In the genomic region with DNA sequence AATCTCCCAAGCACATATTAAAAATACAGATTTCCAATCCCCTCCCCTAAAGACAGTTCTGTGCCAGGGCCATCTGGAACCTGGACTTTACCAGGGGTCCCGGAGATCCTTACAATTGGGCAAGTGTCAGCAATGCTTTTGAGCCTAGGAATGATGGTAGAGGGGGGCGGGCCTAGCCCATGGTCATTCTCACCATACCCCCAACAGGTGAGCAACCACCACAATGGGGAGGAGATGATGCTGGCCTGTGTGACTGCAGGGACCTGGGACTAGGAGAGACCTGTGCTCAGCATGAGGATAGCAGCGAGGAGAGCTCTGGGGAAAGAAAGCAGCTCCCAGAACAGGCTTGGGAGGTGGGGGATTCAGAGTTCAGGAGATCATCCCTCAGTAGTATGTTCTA, we compare ENCODE assay signal across 29 cellular contexts. TPM values are rescaled to one million over a fixed set of nuclear protein-coding genes. Genes with fewer than 3 reads are reported as not detected.
DNase-seq lines count a peak whose midpoint lies in the region; ATAC-seq and TF ChIP-seq lines count a peak whose summit lies in the region.
"Had no signal": no experiment of that assay in that cellular context is flagged by ENCODE, and none has a peak within 500 bp of the region (broad histone marks: within the 10 kb centered on the region; RNA-seq: fewer than 3 reads in every experiment).

No MANE protein-coding gene starts in this region.

- TF ChIP-seq CTCF in left ventricle myocardium inferior (IDR thresholded peaks at IDR 0.05; ENCODE audit: borderline replicate concordance) (no peak), esophagus muscularis mucosa (IDR thresholded peaks at IDR 0.05) (no peak), smooth muscle cell (IDR thresholded peaks at IDR 0.05; ENCODE audit: borderline replicate concordance, insufficient read depth, poor library complexity, severe bottlenecking) (no peak), vagina (IDR thresholded peaks at IDR 0.05) (no peak)

- TF ChIP-seq EP300 in esophagus muscularis mucosa (IDR thresholded peaks at IDR 0.05): no peak

- no peaks in the 10 kb centered on the region for H3K79me2 ChIP-seq in smooth muscle cell (ENCODE audit: low read depth)

- peaks cover 11% of the 10 kb centered on the region in 2 donors for H3K27me3 Mint-ChIP-seq in CD4-positive, alpha-beta memory T cell

- POLR2A ChIA-PET in CD4-positive, alpha-beta memory T cell (lab: Charles Lee; ENCODE audit: partially characterized antibody): no interaction called here

- peak overlapping the region in 1 of 7 donors; percentile 36 for H3K27ac Mint-ChIP-seq in CD4-positive, alpha-beta memory T cell
- H3K27ac Mint-ChIP-seq: activated naive CD8-positive, alpha-beta T cell treated with anti-CD3 and anti-CD28 coated beads for 36 hours; activated T-helper 17 cell treated with anti-CD3 and anti-CD28 coated beads, Interleukin-2, amount 50 U/mL, for 72 hours; B cell; T-cell had no signal

- H3F3A ChIP-seq in smooth muscle cell (ENCODE audit: low read depth): peaks cover 7% of the 10 kb centered on the region

- no peaks in the 10 kb centered on the region for H3K36me3 ChIP-seq in left ventricle myocardium inferior
- no peaks in the 10 kb centered on the region for H3K36me3 ChIP-seq in esophagus muscularis mucosa
- H3K36me3 ChIP-seq in smooth muscle cell (ENCODE audit: low read depth): no peaks in the 10 kb centered on the region
- no peaks in the 10 kb centered on the region for H3K36me3 ChIP-seq in vagina
- H3K36me3 ChIP-seq in CD4-positive, alpha-beta memory T cell (ENCODE audit: insufficient read depth, low read length): no peaks in the 10 kb centered on the region
- H3K36me3 ChIP-seq: Peyer's patch, prostate gland, SJCRH30 had no signal

- WGBS in esophagus muscularis mucosa: 89% methylated on average over 3 of the region's 3 CpGs
- WGBS in smooth muscle cell (ENCODE audit: low lambda C conversion rate): 97% methylated on average over 3 of the region's 3 CpGs

- H3K4me3 ChIP-seq in left ventricle myocardium inferior: no peak overlapping the region
- H3K4me3 ChIP-seq in esophagus muscularis mucosa: no peak overlapping the region
- H3K4me3 ChIP-seq in smooth muscle cell: no peak overlapping the region
- H3K4me3 ChIP-seq in vagina: no peak overlapping the region
- H3K4me3 ChIP-seq in CD4-positive, alpha-beta memory T cell (ENCODE audit: low read length in 2 of 2): no peak overlapping the region
- H3K4me3 ChIP-seq: Peyer's patch, prostate gland, SJCRH30, skin epidermis, testis had no signal

- H3K9ac ChIP-seq in smooth muscle cell (ENCODE audit: low read depth): no peak overlapping the region
- H3K9ac ChIP-seq: KMS-11 had no signal

- H4K20me1 ChIP-seq in smooth muscle cell (ENCODE audit: low read depth): no peaks in the 10 kb centered on the region

- CTCF ChIA-PET in CD4-positive, alpha-beta memory T cell (lab: Charles Lee; ENCODE audit: partially characterized antibody): no interaction called here

- no peaks in the 10 kb centered on the region for H3K9me3 Mint-ChIP-seq in CD4-positive, alpha-beta memory T cell
- H3K9me3 Mint-ChIP-seq: activated T-helper 17 cell treated with anti-CD3 and anti-CD28 coated beads, Interleukin-2, amount 50 U/mL, for 72 hours; neural crest cell; T-cell had no signal

- intact Hi-C loops in left ventricle myocardium inferior (cut with micrococcal nuclease): no loop called here
- intact Hi-C loops in Right ventricle myocardium inferior (cut with DNase I): loop anchor here (5.0 kb wide), 1 partner anchor 45 kb away; no protein-coding TSS in a partner anchor
- intact Hi-C loops in esophagus muscularis mucosa (cut with DNase I): no loop called here
- intact Hi-C loops in vagina (cut with DNase I): no loop called here
- intact Hi-C loops in CD4-positive, alpha-beta memory T cell (cut with micrococcal nuclease): no loop called here

- no peaks in the 10 kb centered on the region for H3K4me1 Mint-ChIP-seq in CD4-positive, alpha-beta memory T cell
- H3K4me1 Mint-ChIP-seq: activated naive CD8-positive, alpha-beta T cell treated with anti-CD3 and anti-CD28 coated beads for 36 hours; activated T-helper 17 cell treated with anti-CD3 and anti-CD28 coated beads, Interleukin-2, amount 50 U/mL, for 72 hours; B cell; T-cell had no signal

- DNase-seq in left ventricle myocardium inferior (no peak), Right ventricle myocardium inferior (ENCODE audit: missing footprints) (no peak), esophagus muscularis mucosa (ENCODE audit: extremely low spot score) (no peak), smooth muscle cell (lab: John Stamatoyannopoulos, UW; ENCODE audit: unreplicated experiment) (no peak), vagina (ENCODE audit: extremely low spot score in 2 of 2) (no peak), LoVo (ENCODE audit: low spot score) (no peak), dermis blood vessel endothelial cell (no peak)
- DNase-seq in CD4-positive, alpha-beta memory T cell: no peak
- DNase-seq: activated CD4-positive, alpha-beta T cell treated with anti-CD3 and anti-CD28 coated beads, Interleukin-2, amount 50 U/mL, for 4 hours; activated CD4-positive, CD25-positive, alpha-beta regulatory T cell; activated CD8-positive, alpha-beta memory T cell treated with anti-CD3 and anti-CD28 coated beads, Interleukin-2, amount 50 U/mL, for 4 hours; activated naive CD8-positive, alpha-beta T cell treated with anti-CD3 and anti-CD28 coated beads for 36 hours; COR-L47; effector CD8-positive, alpha-beta T cell; erythroblast; foreskin melanocyte; GF-D8; NCI-H2171 treated with DMSO at 0.1 percent for 48 hours; NCI-H526 treated with DMSO at 0.1 percent for 48 hours; SJCRH30; T-cell; testis had no signal

- H3K4me3 Mint-ChIP-seq in CD4-positive, alpha-beta memory T cell: no peak overlapping the region
- H3K4me3 Mint-ChIP-seq: activated naive CD8-positive, alpha-beta T cell treated with anti-CD3 and anti-CD28 coated beads for 36 hours; activated T-helper 17 cell treated with anti-CD3 and anti-CD28 coated beads, Interleukin-2, amount 50 U/mL, for 72 hours; B cell; neural crest cell; T-cell had no signal

- no peak for ATAC-seq in Right ventricle myocardium inferior
- ATAC-seq: activated T-helper 17 cell treated with anti-CD3 and anti-CD28 coated beads, Interleukin-2, amount 50 U/mL, for 72 hours; T-cell had no signal

- H3K27ac ChIP-seq in left ventricle myocardium inferior (replicated peaks) (peak overlapping the region; percentile 80), esophagus muscularis mucosa (replicated peaks in 1 of 4) (peak overlapping the region; percentile 50 to 83 (median 74)), smooth muscle cell (ENCODE audit: low read depth) (peak overlapping the region; percentile 97), vagina (peak overlapping the region; percentile 75)
- H3K27ac ChIP-seq in CD4-positive, alpha-beta memory T cell (ENCODE audit: low read depth, low read length): no peak overlapping the region
- H3K27ac ChIP-seq: KMS-11, prostate gland, SJCRH30, testis had no signal

- H2AFZ ChIP-seq in smooth muscle cell (ENCODE audit: low read depth): no peak overlapping the region

- peaks cover 24% of the 10 kb centered on the region for H3K4me1 ChIP-seq in left ventricle myocardium inferior
- peaks cover 23 to 42% (median 33%) of the 10 kb centered on the region in 4 donors for H3K4me1 ChIP-seq in esophagus muscularis mucosa
- peaks cover 6% of the 10 kb centered on the region for H3K4me1 ChIP-seq in smooth muscle cell (ENCODE audit: low read depth)
- H3K4me1 ChIP-seq in vagina: peaks cover 28% of the 10 kb centered on the region
- no peaks in the 10 kb centered on the region for H3K4me1 ChIP-seq in CD4-positive, alpha-beta memory T cell (ENCODE audit: insufficient read depth, low read length)
- H3K4me1 ChIP-seq: Peyer's patch, SJCRH30, testis had no signal

- H3K4me2 ChIP-seq in smooth muscle cell: no peak overlapping the region
- H3K4me2 ChIP-seq: KMS-11 had no signal

- H3K9me3 ChIP-seq in left ventricle myocardium inferior (replicated peaks) (no peaks in the 10 kb centered on the region), esophagus muscularis mucosa (no peaks in the 10 kb centered on the region), smooth muscle cell (replicated peaks; ENCODE audit: low read depth) (no peaks in the 10 kb centered on the region), vagina (no peaks in the 10 kb centered on the region)
- H3K9me3 ChIP-seq in CD4-positive, alpha-beta memory T cell (ENCODE audit: control insufficient read depth in 1 of 2, low read length in 2 of 2): no peaks in the 10 kb centered on the region
- H3K9me3 ChIP-seq: Peyer's patch, prostate gland, SJCRH30, testis had no signal

- no peaks in the 10 kb centered on the region for H3K27me3 ChIP-seq in left ventricle myocardium inferior (ENCODE audit: low read depth)
- H3K27me3 ChIP-seq in esophagus muscularis mucosa: no peaks in the 10 kb centered on the region
- no peaks in the 10 kb centered on the region for H3K27me3 ChIP-seq in smooth muscle cell (ENCODE audit: low read depth)
- no peaks in the 10 kb centered on the region for H3K27me3 ChIP-seq in vagina
- no peaks in the 10 kb centered on the region for H3K27me3 ChIP-seq in CD4-positive, alpha-beta memory T cell (ENCODE audit: insufficient read depth, low read length)
- H3K27me3 ChIP-seq: Peyer's patch, SJCRH30, testis had no signal

- no peaks in the 10 kb centered on the region for H3K36me3 Mint-ChIP-seq in CD4-positive, alpha-beta memory T cell
- H3K36me3 Mint-ChIP-seq: activated naive CD8-positive, alpha-beta T cell treated with anti-CD3 and anti-CD28 coated beads for 36 hours; T-cell had no signal

- TF ChIP-seq POLR2A in esophagus muscularis mucosa (IDR thresholded peaks at IDR 0.05; ENCODE audit: low read depth) (no peak), vagina (IDR thresholded peaks at IDR 0.05) (no peak)

RNA-seq across cellular contexts. Expression of a gene that starts 13.9 kb away (rescaled TPM):
- total RNA-seq in left ventricle myocardium inferior: 10.0 TPM
- 12.9 TPM for total RNA-seq in Right ventricle myocardium inferior
- 10 to 100 TPM; 18.7 to 24.0 (median 21.3) TPM for total RNA-seq in esophagus muscularis mucosa
- total RNA-seq in smooth muscle cell: 23.1 and 24.1 TPM in 2 replicates
- polyA plus RNA-seq in smooth muscle cell: 8.8 and 14.4 TPM in 2 replicates
- 36.3 TPM for total RNA-seq in vagina
- 58.0 and 59.6 TPM in 2 replicates for total RNA-seq in dermis blood vessel endothelial cell
- not detected for total RNA-seq in CD4-positive, alpha-beta memory T cell
- not detected for polyA plus RNA-seq in CD4-positive, alpha-beta memory T cell
- total RNA-seq: B cell had no signal

Comparison
In these comparisons a context has a peak if more than half of its experiments do, and no peak if none do; other contexts are left out.
1. RNA of a gene that starts 13.9 kb away (total RNA-seq): 58.0 to 59.6 TPM in dermis blood vessel endothelial cell, 36.3 TPM in vagina (single experiment), 23.1 to 24.1 TPM in smooth muscle cell, 18.7 to 24.0 TPM in esophagus muscularis mucosa, 12.9 TPM in Right ventricle myocardium inferior (single experiment) and 10.0 TPM in left ventricle myocardium inferior (single experiment); not detected in CD4-positive, alpha-beta memory T cell; every median in the first group is over 10 times any median in the second.